ENCODE assay signal across 15 cellular contexts in genomic region chr1:18149113-18149641, GRCh38. TPM values are rescaled to one million over a fixed set of nuclear protein-coding genes. Genes with fewer than 3 reads are reported as not detected.
DNase-seq lines count a peak whose midpoint lies in the region; TF ChIP-seq lines count a peak whose summit lies in the region.
"Had no signal": no experiment of that assay in that cellular context is flagged by ENCODE, and none has a peak within 500 bp of the region (broad histone marks: within the 10 kb centered on the region; RNA-seq: fewer than 3 reads in every experiment).

No MANE protein-coding gene starts in this region.

- intact Hi-C loops in ovary (cut with DNase I): no loop called here

- no peaks in the 10 kb centered on the region for H3K36me3 ChIP-seq in ovary
- H3K36me3 ChIP-seq: colonic mucosa, left lung had no signal

- H3K27ac Mint-ChIP-seq in nephron progenitor cell: no peak overlapping the region
- H3K27ac Mint-ChIP-seq: stimulated activated naive CD8-positive, alpha-beta T cell treated with anti-CD3 and anti-CD28 coated beads, Interleukin-15, amount 100 ng/mL, for 72 hours had no signal

- no peak for TF ChIP-seq EP300 in ovary (IDR thresholded peaks at IDR 0.05)

- H3K9me3 Mint-ChIP-seq in nephron progenitor cell: no peaks in the 10 kb centered on the region
- H3K9me3 Mint-ChIP-seq: stimulated activated naive CD8-positive, alpha-beta T cell treated with anti-CD3 and anti-CD28 coated beads, Interleukin-15, amount 100 ng/mL, for 72 hours had no signal

- peak; percentile 78 for DNase-seq in DMS79 (lab: John Stamatoyannopoulos, UW)
- peak; percentile 72 for DNase-seq in NCI-H1092 (lab: John Stamatoyannopoulos, UW)
- peak; percentile 6 for DNase-seq in astrocyte of the hippocampus (ENCODE audit: low read depth, low spot score)
- DNase-seq in nephron progenitor cell: peak; percentile 54
- no peak for DNase-seq in ovary
- no peak for DNase-seq in hippocampal formation (lab: John Stamatoyannopoulos, UW)
- DNase-seq in NOMO-1 (lab: John Stamatoyannopoulos, UW; ENCODE audit: unreplicated experiment in 2 of 2): no peak
- DNase-seq: activated CD8-positive, alpha-beta memory T cell treated with anti-CD3 and anti-CD28 coated beads for 24 hours; activated naive CD4-positive, alpha-beta T cell treated with anti-CD3 and anti-CD28 coated beads, Interleukin-2, amount 50 U/mL, for 16 hours; Calu3; left lung; stimulated activated naive CD8-positive, alpha-beta T cell treated with anti-CD3 and anti-CD28 coated beads, Interleukin-15, amount 100 ng/mL, for 72 hours; T1000 had no signal

- peaks cover 30% of the 10 kb centered on the region for H3K4me1 Mint-ChIP-seq in nephron progenitor cell
- H3K4me1 Mint-ChIP-seq: stimulated activated naive CD8-positive, alpha-beta T cell treated with anti-CD3 and anti-CD28 coated beads, Interleukin-15, amount 100 ng/mL, for 72 hours had no signal

- no peak overlapping the region for H3K4me3 ChIP-seq in ovary
- H3K4me3 ChIP-seq: colonic mucosa, left lung had no signal

- H3K27me3 ChIP-seq in ovary: no peaks in the 10 kb centered on the region
- H3K27me3 ChIP-seq: colonic mucosa had no signal

- no peaks in the 10 kb centered on the region for H3K4me1 ChIP-seq in ovary (ENCODE audit: insufficient read depth)
- H3K4me1 ChIP-seq: colonic mucosa, left lung had no signal

- TF ChIP-seq POLR2A in ovary (IDR thresholded peaks at IDR 0.05): no peak

- no peak overlapping the region for H3K4me3 Mint-ChIP-seq in nephron progenitor cell
- H3K4me3 Mint-ChIP-seq: stimulated activated naive CD8-positive, alpha-beta T cell treated with anti-CD3 and anti-CD28 coated beads, Interleukin-15, amount 100 ng/mL, for 72 hours had no signal

- no peaks in the 10 kb centered on the region for H3K36me3 Mint-ChIP-seq in nephron progenitor cell (ENCODE audit: low read depth)

- WGBS in ovary, 3 donors: 41 to 50% (median 47%) methylated on average over 15 of the region's 15 CpGs

- no peak overlapping the region for H3K27ac ChIP-seq in ovary
- H3K27ac ChIP-seq: colonic mucosa, HL-60, left lung had no signal

- no peaks in the 10 kb centered on the region for H3K9me3 ChIP-seq in ovary
- H3K9me3 ChIP-seq: colonic mucosa, left lung had no signal

- H3K27me3 Mint-ChIP-seq in nephron progenitor cell (ENCODE audit: low read depth, poor library complexity): peaks cover 31% of the 10 kb centered on the region

- TF ChIP-seq CTCF in nephron progenitor cell (IDR thresholded peaks at IDR 0.05) (peak; percentile 48), ovary (IDR thresholded peaks at IDR 0.05) (no peak)

RNA-seq across cellular contexts. Expression of gene IGSF21, which starts 41.6 kb away (rescaled TPM):
- 1 to 10 TPM in 6 of 7 donors, under 1 TPM in 1; 0.24 to 4.5 (median 1.6) TPM for total RNA-seq in ovary
- polyA plus RNA-seq in ovary: under 1 TPM; 0.30 to 0.37 TPM
- total RNA-seq: Calu3 had no signal

Comparison
In these comparisons a context has a peak if more than half of its experiments do, and no peak if none do; other contexts are left out.
1. DNase-seq: peak in DMS79 (single experiment), NCI-H1092 (single experiment), astrocyte of the hippocampus (single experiment) and nephron progenitor cell (single experiment); none in ovary (0 of 5), hippocampal formation (0 of 2) and NOMO-1 (0 of 2).